13 cellular contexts compared by ENCODE assay signal in the genomic region with DNA sequence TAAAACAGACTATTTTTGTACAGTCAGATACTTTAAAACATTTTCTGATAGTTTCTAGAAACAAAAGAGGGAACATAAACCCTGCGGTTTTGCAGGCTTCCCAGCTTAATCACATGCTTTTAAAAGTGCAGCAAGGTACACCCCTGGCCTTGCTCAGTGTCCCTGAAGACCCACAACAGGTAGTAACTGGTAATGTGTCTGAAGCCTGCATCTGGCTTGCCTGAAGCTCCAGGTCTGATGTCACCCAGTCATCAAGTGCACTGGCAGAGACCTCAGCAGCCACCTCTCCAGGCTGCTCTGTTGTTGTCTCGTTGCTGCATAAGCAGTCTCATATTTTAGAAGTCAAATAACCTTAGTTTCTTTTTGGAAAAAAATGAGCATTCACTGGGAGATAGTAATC.
DNase-seq lines count a peak whose midpoint lies in the region; ATAC-seq and TF ChIP-seq lines count a peak whose summit lies in the region.
"Had no signal": no experiment of that assay in that cellular context is flagged by ENCODE, and none has a peak within 500 bp of the region (broad histone marks: within the 10 kb centered on the region; RNA-seq: fewer than 3 reads in every experiment).

No MANE protein-coding gene starts in this region.

- H3K27ac Mint-ChIP-seq in nephron (peak overlapping the region; percentile 4 to 41 (median 7)), glutamatergic neuron (ENCODE audit: unreplicated experiment) (no peak overlapping the region)
- H3K27ac Mint-ChIP-seq: stimulated activated effector memory CD8-positive, alpha-beta T cell treated with anti-CD3 and anti-CD28 coated beads, Interleukin-12 subunit alpha, Interleukin-12 subunit beta, amount 100 ng/mL, for 72 hours had no signal

- H3K36me3 Mint-ChIP-seq in nephron (ENCODE audit: low read depth) (no peaks in the 10 kb centered on the region), glutamatergic neuron (ENCODE audit: unreplicated experiment) (no peaks in the 10 kb centered on the region)
- H3K36me3 Mint-ChIP-seq: stimulated activated effector memory CD8-positive, alpha-beta T cell treated with anti-CD3 and anti-CD28 coated beads, Interleukin-12 subunit alpha, Interleukin-12 subunit beta, amount 100 ng/mL, for 72 hours had no signal

- H3K27me3 Mint-ChIP-seq in nephron (ENCODE audit: low read depth): no peaks in the 10 kb centered on the region
- H3K27me3 Mint-ChIP-seq in glutamatergic neuron (ENCODE audit: unreplicated experiment): no peaks in the 10 kb centered on the region

- TF ChIP-seq CTCF in nephron (IDR thresholded peaks at IDR 0.05; ENCODE audit: unreplicated experiment in 3 of 3) (no peak), glutamatergic neuron (IDR thresholded peaks at IDR 0.05; ENCODE audit: partially characterized antibody, unreplicated experiment) (no peak)

- DNase-seq in glutamatergic neuron (no peak), cerebellum (ENCODE audit: low spot score) (no peak)
- no peak for DNase-seq in activated naive CD4-positive, alpha-beta T cell treated with Interleukin-2 at 50 U/mL for 16 hours
- DNase-seq: activated T-cell treated with anti-CD3 and anti-CD28 coated beads, Interleukin-2, amount 50 U/mL, for 48 hours; Kasumi-1; NCI-H226; occipital lobe had no signal

- H3K4me3 Mint-ChIP-seq in nephron (no peak overlapping the region), glutamatergic neuron (ENCODE audit: unreplicated experiment) (no peak overlapping the region)
- H3K4me3 Mint-ChIP-seq: stimulated activated effector memory CD8-positive, alpha-beta T cell treated with anti-CD3 and anti-CD28 coated beads, Interleukin-12 subunit alpha, Interleukin-12 subunit beta, amount 100 ng/mL, for 72 hours had no signal

- ATAC-seq in GM19351 (IDR thresholded peaks at IDR 0.05; ENCODE audit: unreplicated experiment): peak; percentile 67
- peak; percentile 61 for ATAC-seq in HG02642 (IDR thresholded peaks at IDR 0.05; ENCODE audit: poor library complexity, unreplicated experiment)
- ATAC-seq in HG03439 (IDR thresholded peaks at IDR 0.05; ENCODE audit: unreplicated experiment): peak; percentile 58
- ATAC-seq: Right ventricle myocardium inferior; stimulated activated effector memory CD8-positive, alpha-beta T cell treated with anti-CD3 and anti-CD28 coated beads, Interleukin-12 subunit alpha, Interleukin-12 subunit beta, amount 100 ng/mL, for 72 hours had no signal

- H3K9me3 Mint-ChIP-seq in nephron (no peaks in the 10 kb centered on the region), glutamatergic neuron (ENCODE audit: unreplicated experiment) (no peaks in the 10 kb centered on the region)

- H3K4me1 Mint-ChIP-seq in nephron (peaks cover 15% of the 10 kb centered on the region), glutamatergic neuron (ENCODE audit: low read depth, unreplicated experiment) (no peaks in the 10 kb centered on the region)
- H3K4me1 Mint-ChIP-seq: stimulated activated effector memory CD8-positive, alpha-beta T cell treated with anti-CD3 and anti-CD28 coated beads, Interleukin-12 subunit alpha, Interleukin-12 subunit beta, amount 100 ng/mL, for 72 hours had no signal
